1 cellular context compared by ENCODE assay signal in genomic region chr6:20463396-20463795, GRCh38.
A peak's percentile ranks its signal among the peaks of the same experiment; 100 is the strongest.
TF ChIP-seq lines count a peak whose summit lies in the region.

No MANE protein-coding gene starts in this region.

TF ChIP-seq in GM12878, 131 proteins besides CTCF, POLR2A, EP300 and RAD21 (continued from another document):
- TF ChIP-seq IRF5 (IDR thresholded peaks at IDR 0.05; ENCODE audit: borderline replicate concordance): no peak
- no peak for TF ChIP-seq SREBF2 (IDR thresholded peaks at IDR 0.05; ENCODE audit: low read length)
- TF ChIP-seq ZNF592 (IDR thresholded peaks at IDR 0.05): no peak
- TF ChIP-seq RUNX3 (IDR thresholded peaks at IDR 0.05; ENCODE audit: low read length): peak; percentile 64
- TF ChIP-seq ZNF274 (IDR thresholded peaks at IDR 0.05; ENCODE audit: insufficient read depth, insufficient read length): no peak
- no peak for TF ChIP-seq NFXL1 (IDR thresholded peaks at IDR 0.05; ENCODE audit: borderline replicate concordance)
- TF ChIP-seq ZBTB11 (CRISPR knock-in tag; IDR thresholded peaks at IDR 0.05): no peak
- TF ChIP-seq ZNF622 (IDR thresholded peaks at IDR 0.05): no peak
- TF ChIP-seq TAF1 (IDR thresholded peaks at IDR 0.05; ENCODE audit: borderline replicate concordance, low read depth, low read length): no peak
- no peak for TF ChIP-seq ZZZ3 (IDR thresholded peaks at IDR 0.05; ENCODE audit: control insufficient read depth, insufficient read length, low read depth)
- no peak for TF ChIP-seq ZNF207 (IDR thresholded peaks at IDR 0.05; ENCODE audit: borderline replicate concordance)
- TF ChIP-seq YY1 (IDR thresholded peaks at IDR 0.05; ENCODE audit: low read depth, low read length): no peak
- TF ChIP-seq PRDM15 (CRISPR knock-in tag; IDR thresholded peaks at IDR 0.05): no peak
- no peak for TF ChIP-seq SMAD1 (IDR thresholded peaks at IDR 0.05; ENCODE audit: low read depth, partially characterized antibody)
- TF ChIP-seq BACH1 (IDR thresholded peaks at IDR 0.05; ENCODE audit: borderline replicate concordance): peak; percentile 83; the same call in 1 of the 2 replicates
- TF ChIP-seq HDAC6 (IDR thresholded peaks at IDR 0.05; ENCODE audit: unreplicated experiment): no peak
- TF ChIP-seq DPF2 (IDR thresholded peaks at IDR 0.05): 0 out of 2 replicates have a peak, but pooled peaks have one; percentile 45
- no peak for TF ChIP-seq SP1 (IDR thresholded peaks at IDR 0.05; ENCODE audit: low read depth, low read length)
- peak; percentile 69 for TF ChIP-seq SKIL (IDR thresholded peaks at IDR 0.05; ENCODE audit: low read depth, poor library complexity, severe bottlenecking)
- TF ChIP-seq PAX5 (IDR thresholded peaks at IDR 0.05; ENCODE audit: borderline replicate concordance, low read depth, low read length): no peak
- TF ChIP-seq RCOR1 (conservative IDR thresholded peaks at IDR 0.05; ENCODE audit: low read depth, low read length): no peak
- TF ChIP-seq JUNB (IDR thresholded peaks at IDR 0.05): peak; percentile 53
- no peak for TF ChIP-seq PML (IDR thresholded peaks at IDR 0.05; ENCODE audit: low read length)
- TF ChIP-seq STAT3 (IDR thresholded peaks at IDR 0.05; ENCODE audit: low read depth, low read length): no peak
- TF ChIP-seq ATF3 (IDR thresholded peaks at IDR 0.05; ENCODE audit: borderline replicate concordance, extremely low read depth, low read depth, low read length): no peak
- peak; percentile 40; the same call in 1 of the 2 replicates for TF ChIP-seq FOXM1 (IDR thresholded peaks at IDR 0.05; ENCODE audit: low read depth, low read length)
- peak; percentile 89 for TF ChIP-seq ZNF217 (IDR thresholded peaks at IDR 0.05)
- TF ChIP-seq BCL3 (IDR thresholded peaks at IDR 0.05; ENCODE audit: borderline replicate concordance, insufficient read depth, low read depth, low read length, poor library complexity, severe bottlenecking): peak; percentile 33
- TF ChIP-seq GABPA (IDR thresholded peaks at IDR 0.05; ENCODE audit: low read depth): 0 out of 2 replicates have a peak, but pooled peaks have one; percentile 16
- TF ChIP-seq CBX3 (IDR thresholded peaks at IDR 0.05; ENCODE audit: borderline replicate concordance, low read depth): no peak
- no peak; a peak in 1 of 4 replicates for TF ChIP-seq CEBPB (IDR thresholded peaks at IDR 0.05; ENCODE audit: borderline replicate concordance in 1 of 2, low read depth in 2 of 2, low read length in 2 of 2)
- peak in 1 of 2 experiments; percentile 11; a peak in 1 of 4 replicates for TF ChIP-seq ETV6 (conservative IDR thresholded peaks at IDR 0.05 in 1 of 2, IDR thresholded peaks at IDR 0.05 in 1 of 2; ENCODE audit: borderline replicate concordance in 1 of 2, low read depth in 1 of 2)
- TF ChIP-seq NR2C2 (IDR thresholded peaks at IDR 0.05; ENCODE audit: borderline replicate concordance, control insufficient read depth, insufficient read length, low read depth): no peak
- peak; percentile 70 to 78 for TF ChIP-seq IKZF2 (IDR thresholded peaks at IDR 0.05)
- TF ChIP-seq IKZF1 (conservative IDR thresholded peaks at IDR 0.05): peak; percentile 41; the same call in 1 of the 2 replicates
- no peak for TF ChIP-seq YBX1 (IDR thresholded peaks at IDR 0.05)
- no peak for TF ChIP-seq NKRF (conservative IDR thresholded peaks at IDR 0.05)
- TF ChIP-seq RFX5 (IDR thresholded peaks at IDR 0.05; ENCODE audit: low read depth, low read length): no peak
